In the genomic region with DNA sequence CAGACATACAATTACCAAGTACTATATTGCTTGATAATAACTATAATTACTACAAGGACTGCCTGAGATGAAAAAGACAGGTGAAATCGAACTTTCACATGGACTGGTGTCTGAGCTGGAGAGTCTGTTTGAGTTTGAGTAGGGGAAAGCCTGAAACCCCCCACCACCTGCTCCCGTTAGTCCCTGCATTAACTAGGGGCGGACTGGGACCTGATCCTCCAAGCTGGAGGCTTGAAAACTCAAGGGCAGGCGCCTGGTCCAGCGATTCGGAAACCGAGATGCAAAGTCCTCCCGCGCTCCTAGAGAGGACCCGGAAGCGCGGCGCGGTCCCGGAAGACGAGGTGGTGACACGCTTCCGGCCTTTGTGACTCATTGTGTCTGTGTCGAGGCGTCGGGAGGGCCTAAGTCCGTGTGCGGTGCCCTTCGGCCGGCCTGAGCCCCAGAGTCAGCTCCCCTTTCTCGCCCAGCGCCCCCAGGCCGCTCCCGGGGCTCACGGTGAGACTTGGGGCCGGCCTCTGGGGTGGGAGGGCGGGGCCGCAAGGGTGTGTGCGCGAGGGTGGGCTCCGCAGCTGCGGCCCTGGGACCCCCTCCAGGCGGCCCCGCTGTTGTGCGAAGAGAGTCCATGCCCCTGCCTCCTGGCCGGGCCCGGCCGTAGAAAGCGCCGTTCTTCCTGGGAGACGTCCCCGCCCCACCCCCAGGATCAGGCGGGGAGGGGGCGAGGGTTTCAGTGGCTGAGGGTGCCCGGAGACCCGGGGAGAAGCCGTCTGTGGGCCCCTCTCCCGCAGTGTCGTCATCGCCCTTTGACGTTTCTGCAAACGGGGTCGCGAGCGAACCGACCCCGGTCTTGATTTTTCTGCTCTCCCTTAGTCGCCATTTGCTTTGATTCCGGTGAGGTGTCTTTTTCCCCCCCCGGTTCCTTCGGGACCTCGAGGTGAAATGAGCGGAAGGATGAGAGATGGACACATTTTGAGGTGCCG, we compare ENCODE assay signal across 8 cellular contexts. TPM values are rescaled to one million over a fixed set of nuclear protein-coding genes. Genes with fewer than 3 reads are reported as not detected.
DNase-seq lines count a peak whose midpoint lies in the region; ATAC-seq and TF ChIP-seq lines count a peak whose summit lies in the region.

A gene (plus strand): TSS at position 365 of the 977 bp plus-strand sequence. CDS start 7,911 bp downstream, outside the sequence.

- H3K4me1 Mint-ChIP-seq in CD4-positive, alpha-beta memory T cell, result peaks cover 28 to 53% (median 42%) of the 10 kb centered on the region in 4 donors
- H3K4me1 Mint-ChIP-seq in activated CD8-positive, alpha-beta T cell treated with anti-CD3 and anti-CD28 coated beads, Interleukin-2, amount 10 ng/mL, durations not matched to agents 7 days and 5 days (ENCODE audit: low read depth), result peaks cover 50% of the 10 kb centered on the region

- peak; percentile 81 to 87 (median 85) for DNase-seq in CD4-positive, alpha-beta memory T cell
- peak; percentile 88 for DNase-seq in HK-2 (ENCODE audit: unreplicated experiment)
- peak; percentile 59 for DNase-seq in NCI-H82 treated with DMSO at 0.1 percent for 48 hours (lab: John Stamatoyannopoulos, UW; ENCODE audit: unreplicated experiment)
- DNase-seq in activated CD8-positive, alpha-beta T cell treated with anti-CD3 and anti-CD28 coated beads, Interleukin-2, amount 10 ng/mL, durations not matched to agents 7 days and 5 days, result peak; percentile 90
- peak; percentile 93 for DNase-seq in lower lobe of right lung
- peak; percentile 62 to 66 (median 62) for DNase-seq in stimulated activated CD4-positive, alpha-beta T cell treated with anti-CD3 and anti-CD28 coated beads, TNF-alpha, amount 100 ng/mL, for 1 hour (ENCODE audit: low read depth in 3 of 3, low spot score in 1 of 3)

- intact Hi-C loops in CD4-positive, alpha-beta memory T cell (cut with micrococcal nuclease), result loop anchor here (1.0 kb wide), 2 partner anchors 18 to 66 kb away; a partner anchor contains a TSS
- intact Hi-C loops in lower lobe of right lung (cut with DNase I), result no loop called here

- peaks cover 43% of the 10 kb centered on the region for H3K4me1 ChIP-seq in CD4-positive, alpha-beta memory T cell (ENCODE audit: insufficient read depth, low read length)
- H3K4me1 ChIP-seq in ectodermal cell (ENCODE audit: control insufficient read depth, insufficient read depth, low read length) (peaks cover 4% of the 10 kb centered on the region), lower lobe of right lung (peaks cover 30% of the 10 kb centered on the region)

- CTCF ChIA-PET in CD4-positive, alpha-beta memory T cell (lab: Charles Lee; ENCODE audit: partially characterized antibody), result interaction anchor here (0.7 to 2.0 kb wide), 7 partner anchors 9 to 690 kb away, joined by 3 to 9 read pairs (median 3); a partner anchor contains a TSS
- CTCF ChIA-PET in activated CD8-positive, alpha-beta T cell treated with anti-CD3 and anti-CD28 coated beads, Interleukin-2, amount 10 ng/mL, durations not matched to agents 7 days and 5 days (lab: Charles Lee), result interaction anchor here (0.9 to 5.6 kb wide), 6 partner anchors 20 to 100 kb away, joined by 3 to 36 read pairs (median 4); a partner anchor contains a TSS

- ATAC-seq in GM19452 (IDR thresholded peaks at IDR 0.05; ENCODE audit: unreplicated experiment) (peak; percentile 94), lower lobe of right lung (peak; percentile 96 to 97)
- ATAC-seq in activated CD8-positive, alpha-beta T cell treated with anti-CD3 and anti-CD28 coated beads, Interleukin-2, amount 10 ng/mL, durations not matched to agents 7 days and 5 days, result peak; percentile 98

- H3K27ac Mint-ChIP-seq in CD4-positive, alpha-beta memory T cell, result peak within 1 kb of the TSS; percentile 95 to 99 (median 98)
- H3K27ac Mint-ChIP-seq in activated CD8-positive, alpha-beta T cell treated with anti-CD3 and anti-CD28 coated beads, Interleukin-2, amount 10 ng/mL, durations not matched to agents 7 days and 5 days, result peak within 1 kb of the TSS; percentile 95

- no peaks in the 10 kb centered on the region for H3K9me3 ChIP-seq in CD4-positive, alpha-beta memory T cell (ENCODE audit: control insufficient read depth in 1 of 2, low read length in 2 of 2)
- H3K9me3 ChIP-seq in ectodermal cell (ENCODE audit: control insufficient read depth, low read length) (no peaks in the 10 kb centered on the region), lower lobe of right lung (no peaks in the 10 kb centered on the region)

- peak within 1 kb of the TSS; percentile 92 for H3K4me3 ChIP-seq in CD4-positive, alpha-beta memory T cell (ENCODE audit: low read length in 2 of 2)
- peak within 1 kb of the TSS; percentile 67 for H3K4me3 ChIP-seq in ectodermal cell (ENCODE audit: insufficient read depth, low read depth, low read length)
- peak within 1 kb of the TSS; percentile 91 for H3K4me3 ChIP-seq in lower lobe of right lung

- POLR2A ChIA-PET in CD4-positive, alpha-beta memory T cell (lab: Charles Lee; ENCODE audit: partially characterized antibody), result interaction anchor here (0.7 to 3.6 kb wide), 16 partner anchors 12 to 413 kb away, joined by 3 to 38 read pairs (median 5); a partner anchor contains a TSS
- POLR2A ChIA-PET in activated CD8-positive, alpha-beta T cell treated with anti-CD3 and anti-CD28 coated beads, Interleukin-2, amount 10 ng/mL, durations not matched to agents 7 days and 5 days (lab: Charles Lee), result interaction anchor here (0.5 to 3.1 kb wide), 26 partner anchors 9 to 689 kb away, joined by 3 to 19 read pairs (median 4); a partner anchor contains a TSS

- 2% methylated on average over 67 to 69 of the region's 69 CpGs for WGBS in ectodermal cell, 2 experiments

- no peak for TF ChIP-seq CTCF in lower lobe of right lung (IDR thresholded peaks at IDR 0.05)

- peak within 1 kb of the TSS; percentile 96 for H3K27ac ChIP-seq in CD4-positive, alpha-beta memory T cell (ENCODE audit: low read depth, low read length)
- H3K27ac ChIP-seq in ectodermal cell (ENCODE audit: insufficient read depth, low read depth, low read length, poor library complexity, severe bottlenecking), result peak within 1 kb of the TSS; percentile 52
- H3K27ac ChIP-seq in lower lobe of right lung, result peak within 1 kb of the TSS; percentile 99

- no peaks in the 10 kb centered on the region for H3K27me3 Mint-ChIP-seq in CD4-positive, alpha-beta memory T cell
- no peaks in the 10 kb centered on the region for H3K27me3 Mint-ChIP-seq in activated CD8-positive, alpha-beta T cell treated with anti-CD3 and anti-CD28 coated beads, Interleukin-2, amount 10 ng/mL, durations not matched to agents 7 days and 5 days (ENCODE audit: low read depth)

- no peaks in the 10 kb centered on the region for H3K9me3 Mint-ChIP-seq in CD4-positive, alpha-beta memory T cell
- H3K9me3 Mint-ChIP-seq in activated CD8-positive, alpha-beta T cell treated with anti-CD3 and anti-CD28 coated beads, Interleukin-2, amount 10 ng/mL, durations not matched to agents 7 days and 5 days (ENCODE audit: insufficient read depth), result no peaks in the 10 kb centered on the region

- no peaks in the 10 kb centered on the region for H3K36me3 ChIP-seq in CD4-positive, alpha-beta memory T cell (ENCODE audit: insufficient read depth, low read length)
- H3K36me3 ChIP-seq in ectodermal cell (ENCODE audit: control insufficient read depth, insufficient read depth, low read length), result peaks cover 4% of the 10 kb centered on the region
- H3K36me3 ChIP-seq in lower lobe of right lung, result peaks cover 11% of the 10 kb centered on the region

- peaks cover 0 to 24% of the 10 kb centered on the region in 2 donors for H3K36me3 Mint-ChIP-seq in CD4-positive, alpha-beta memory T cell
- H3K36me3 Mint-ChIP-seq in activated CD8-positive, alpha-beta T cell treated with anti-CD3 and anti-CD28 coated beads, Interleukin-2, amount 10 ng/mL, durations not matched to agents 7 days and 5 days (ENCODE audit: low read depth), result peaks cover 11% of the 10 kb centered on the region

- H3K27me3 ChIP-seq in CD4-positive, alpha-beta memory T cell (ENCODE audit: insufficient read depth, low read length), result no peaks in the 10 kb centered on the region
- H3K27me3 ChIP-seq in ectodermal cell (ENCODE audit: control insufficient read depth, insufficient read depth, low read length, poor library complexity, severe bottlenecking), result no peaks in the 10 kb centered on the region
- no peaks in the 10 kb centered on the region for H3K27me3 ChIP-seq in lower lobe of right lung (ENCODE audit: low read depth)

- H3K4me3 Mint-ChIP-seq in CD4-positive, alpha-beta memory T cell, result peak within 1 kb of the TSS; percentile 87 to 97 (median 96)
- peak within 1 kb of the TSS; percentile 92 for H3K4me3 Mint-ChIP-seq in activated CD8-positive, alpha-beta T cell treated with anti-CD3 and anti-CD28 coated beads, Interleukin-2, amount 10 ng/mL, durations not matched to agents 7 days and 5 days

RNA-seq across cellular contexts. Expression of the gene that starts here (rescaled TPM):
- total RNA-seq in CD4-positive, alpha-beta memory T cell, result 100 to 1,000 TPM in 1 of 2 experiments, 10 to 100 TPM in 1; 94.8 to 101 TPM
- polyA plus RNA-seq in CD4-positive, alpha-beta memory T cell, result 10 to 100 TPM; 25.0 to 47.0 TPM
- total RNA-seq in activated CD8-positive, alpha-beta T cell treated with anti-CD3 and anti-CD28 coated beads, Interleukin-2, amount 10 ng/mL, durations not matched to agents 7 days and 5 days, result 10 to 100 TPM; 50.4 to 54.5 TPM
- polyA plus RNA-seq in ectodermal cell (2013, experiment 1 of 4), result 37.6 TPM
- 42.1 TPM for polyA plus RNA-seq in ectodermal cell (2013, experiment 2 of 4)
- polyA plus RNA-seq in ectodermal cell (2013, experiment 3 of 4), result 35.5 TPM
- 43.9 TPM for polyA plus RNA-seq in ectodermal cell (2013, experiment 4 of 4)
- total RNA-seq in lower lobe of right lung, result 59.6 TPM

Comparison
In these comparisons a context has a peak if more than half of its experiments do, and no peak if none do; other contexts are left out.
1. Peak in every context shown above with its lines: DNase-seq, ATAC-seq, H3K4me3 ChIP-seq and H3K27ac ChIP-seq.